Comparison of ENCODE assay signal across 1 cellular context in the genomic region with DNA sequence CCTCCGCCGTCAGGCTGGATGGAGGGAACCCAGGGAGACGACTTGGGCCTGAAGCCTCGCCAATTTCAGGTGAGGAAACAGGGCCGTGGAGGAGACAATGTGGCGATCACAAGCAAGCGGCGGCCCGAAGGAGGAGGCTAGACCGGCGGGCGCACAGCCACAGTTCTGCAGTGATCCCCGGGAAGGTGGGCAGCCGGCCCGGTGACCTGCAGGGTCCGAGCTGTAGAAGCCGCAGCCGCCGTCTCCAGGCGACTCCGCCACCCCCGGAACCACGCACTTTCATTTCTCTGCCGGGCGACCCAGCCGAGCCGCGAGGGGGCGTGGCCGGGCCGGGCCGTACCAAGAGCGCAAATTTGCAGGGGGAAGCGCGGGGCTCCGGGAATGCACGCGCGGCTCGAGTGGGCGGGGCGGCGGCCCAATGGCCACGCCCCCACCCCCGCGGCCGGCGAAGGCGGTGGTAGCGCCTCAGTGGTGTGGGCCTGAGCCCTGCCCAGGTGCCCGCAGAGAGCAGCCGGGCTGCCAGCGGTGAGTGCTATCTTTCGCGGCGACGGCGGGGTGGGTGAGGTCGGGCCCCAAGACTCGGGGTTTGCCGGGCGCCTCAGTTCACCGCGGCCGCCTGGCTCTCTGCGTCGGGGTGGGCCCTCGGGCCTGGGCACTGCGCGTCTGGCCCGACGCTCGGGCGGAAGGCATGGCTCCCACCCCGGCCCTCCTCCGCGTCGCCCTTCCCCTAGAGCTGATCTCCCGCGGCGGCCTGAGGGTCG.
TF ChIP-seq lines count a peak whose summit lies in the region.

POR (plus strand) TSS at position 501 of the 761 bp plus-strand sequence. CDS start 38,847 bp downstream, outside the sequence.

TF ChIP-seq in K562, 482 proteins besides CTCF, POLR2A, EP300 and RAD21 (continued from another document and continues in another):
- TF ChIP-seq, protein P1, sequence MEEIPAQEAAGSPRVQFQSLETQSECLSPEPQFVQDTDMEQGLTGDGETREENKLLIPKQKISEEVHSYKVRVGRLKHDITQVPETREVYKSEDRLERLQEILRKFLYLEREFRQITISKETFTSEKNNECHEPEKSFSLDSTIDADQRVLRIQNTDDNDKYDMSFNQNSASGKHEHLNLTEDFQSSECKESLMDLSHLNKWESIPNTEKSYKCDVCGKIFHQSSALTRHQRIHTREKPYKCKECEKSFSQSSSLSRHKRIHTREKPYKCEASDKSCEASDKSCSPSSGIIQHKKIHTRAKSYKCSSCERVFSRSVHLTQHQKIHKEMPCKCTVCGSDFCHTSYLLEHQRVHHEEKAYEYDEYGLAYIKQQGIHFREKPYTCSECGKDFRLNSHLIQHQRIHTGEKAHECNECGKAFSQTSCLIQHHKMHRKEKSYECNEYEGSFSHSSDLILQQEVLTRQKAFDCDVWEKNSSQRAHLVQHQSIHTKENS (CRISPR knock-in tag; IDR thresholded peaks at IDR 0.05) = no peak
- peak; percentile 100 for TF ChIP-seq GATAD2B (IDR thresholded peaks at IDR 0.05; ENCODE audit: borderline replicate concordance)
- peak; percentile 77 for TF ChIP-seq ZNF583 (CRISPR knock-in tag; IDR thresholded peaks at IDR 0.05)
- no peak for TF ChIP-seq SETDB1 (IDR thresholded peaks at IDR 0.05; ENCODE audit: low read length)
- no peak for TF ChIP-seq ZNF584 (CRISPR knock-in tag; IDR thresholded peaks at IDR 0.05; ENCODE audit: low read depth)
- no peak for TF ChIP-seq SREBF2 (CRISPR knock-in tag; IDR thresholded peaks at IDR 0.05)
- no peak; the same call in 1 of the 2 replicates for TF ChIP-seq E2F5 (CRISPR knock-in tag; IDR thresholded peaks at IDR 0.05)
- TF ChIP-seq RFX5 (IDR thresholded peaks at IDR 0.05; ENCODE audit: low read depth, low read length) = no peak; the same call in 1 of the 2 replicates
- TF ChIP-seq, protein P2, sequence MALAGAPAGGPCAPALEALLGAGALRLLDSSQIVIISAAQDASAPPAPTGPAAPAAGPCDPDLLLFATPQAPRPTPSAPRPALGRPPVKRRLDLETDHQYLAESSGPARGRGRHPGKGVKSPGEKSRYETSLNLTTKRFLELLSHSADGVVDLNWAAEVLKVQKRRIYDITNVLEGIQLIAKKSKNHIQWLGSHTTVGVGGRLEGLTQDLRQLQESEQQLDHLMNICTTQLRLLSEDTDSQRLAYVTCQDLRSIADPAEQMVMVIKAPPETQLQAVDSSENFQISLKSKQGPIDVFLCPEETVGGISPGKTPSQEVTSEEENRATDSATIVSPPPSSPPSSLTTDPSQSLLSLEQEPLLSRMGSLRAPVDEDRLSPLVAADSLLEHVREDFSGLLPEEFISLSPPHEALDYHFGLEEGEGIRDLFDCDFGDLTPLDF (CRISPR knock-in tag; IDR thresholded peaks at IDR 0.05) = peak; percentile 88
- 0 out of 2 replicates have a peak, but pooled peaks have one; percentile 29 for TF ChIP-seq NFRKB (IDR thresholded peaks at IDR 0.05; ENCODE audit: low read depth)
- TF ChIP-seq, protein P3, sequence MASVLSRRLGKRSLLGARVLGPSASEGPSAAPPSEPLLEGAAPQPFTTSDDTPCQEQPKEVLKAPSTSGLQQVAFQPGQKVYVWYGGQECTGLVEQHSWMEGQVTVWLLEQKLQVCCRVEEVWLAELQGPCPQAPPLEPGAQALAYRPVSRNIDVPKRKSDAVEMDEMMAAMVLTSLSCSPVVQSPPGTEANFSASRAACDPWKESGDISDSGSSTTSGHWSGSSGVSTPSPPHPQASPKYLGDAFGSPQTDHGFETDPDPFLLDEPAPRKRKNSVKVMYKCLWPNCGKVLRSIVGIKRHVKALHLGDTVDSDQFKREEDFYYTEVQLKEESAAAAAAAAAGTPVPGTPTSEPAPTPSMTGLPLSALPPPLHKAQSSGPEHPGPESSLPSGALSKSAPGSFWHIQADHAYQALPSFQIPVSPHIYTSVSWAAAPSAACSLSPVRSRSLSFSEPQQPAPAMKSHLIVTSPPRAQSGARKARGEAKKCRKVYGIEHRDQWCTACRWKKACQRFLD (CRISPR knock-in tag; IDR thresholded peaks at IDR 0.05) = no peak
- TF ChIP-seq MAFG (tag; conservative IDR thresholded peaks at IDR 0.05) = no peak
- no peak for TF ChIP-seq POLR3A (IDR thresholded peaks at IDR 0.05; ENCODE audit: borderline replicate concordance, extremely low read depth, insufficient read depth, insufficient read length)
- no peak for TF ChIP-seq ZNF780A (CRISPR knock-in tag; IDR thresholded peaks at IDR 0.05)
- TF ChIP-seq ZNF57 (CRISPR knock-in tag; IDR thresholded peaks at IDR 0.05) = no peak
- TF ChIP-seq ETV1 (tag; conservative IDR thresholded peaks at IDR 0.05; ENCODE audit: low read depth) = no peak
- TF ChIP-seq ZNF592 (IDR thresholded peaks at IDR 0.05) = no peak
- TF ChIP-seq SRSF9 (IDR thresholded peaks at IDR 0.05; ENCODE audit: borderline replicate concordance, low read depth, low read length) = no peak
- peak; percentile 84 for TF ChIP-seq CBX1 (IDR thresholded peaks at IDR 0.05; ENCODE audit: low read depth)
- TF ChIP-seq KHSRP (IDR thresholded peaks at IDR 0.05) = no peak
- TF ChIP-seq, protein P4, sequence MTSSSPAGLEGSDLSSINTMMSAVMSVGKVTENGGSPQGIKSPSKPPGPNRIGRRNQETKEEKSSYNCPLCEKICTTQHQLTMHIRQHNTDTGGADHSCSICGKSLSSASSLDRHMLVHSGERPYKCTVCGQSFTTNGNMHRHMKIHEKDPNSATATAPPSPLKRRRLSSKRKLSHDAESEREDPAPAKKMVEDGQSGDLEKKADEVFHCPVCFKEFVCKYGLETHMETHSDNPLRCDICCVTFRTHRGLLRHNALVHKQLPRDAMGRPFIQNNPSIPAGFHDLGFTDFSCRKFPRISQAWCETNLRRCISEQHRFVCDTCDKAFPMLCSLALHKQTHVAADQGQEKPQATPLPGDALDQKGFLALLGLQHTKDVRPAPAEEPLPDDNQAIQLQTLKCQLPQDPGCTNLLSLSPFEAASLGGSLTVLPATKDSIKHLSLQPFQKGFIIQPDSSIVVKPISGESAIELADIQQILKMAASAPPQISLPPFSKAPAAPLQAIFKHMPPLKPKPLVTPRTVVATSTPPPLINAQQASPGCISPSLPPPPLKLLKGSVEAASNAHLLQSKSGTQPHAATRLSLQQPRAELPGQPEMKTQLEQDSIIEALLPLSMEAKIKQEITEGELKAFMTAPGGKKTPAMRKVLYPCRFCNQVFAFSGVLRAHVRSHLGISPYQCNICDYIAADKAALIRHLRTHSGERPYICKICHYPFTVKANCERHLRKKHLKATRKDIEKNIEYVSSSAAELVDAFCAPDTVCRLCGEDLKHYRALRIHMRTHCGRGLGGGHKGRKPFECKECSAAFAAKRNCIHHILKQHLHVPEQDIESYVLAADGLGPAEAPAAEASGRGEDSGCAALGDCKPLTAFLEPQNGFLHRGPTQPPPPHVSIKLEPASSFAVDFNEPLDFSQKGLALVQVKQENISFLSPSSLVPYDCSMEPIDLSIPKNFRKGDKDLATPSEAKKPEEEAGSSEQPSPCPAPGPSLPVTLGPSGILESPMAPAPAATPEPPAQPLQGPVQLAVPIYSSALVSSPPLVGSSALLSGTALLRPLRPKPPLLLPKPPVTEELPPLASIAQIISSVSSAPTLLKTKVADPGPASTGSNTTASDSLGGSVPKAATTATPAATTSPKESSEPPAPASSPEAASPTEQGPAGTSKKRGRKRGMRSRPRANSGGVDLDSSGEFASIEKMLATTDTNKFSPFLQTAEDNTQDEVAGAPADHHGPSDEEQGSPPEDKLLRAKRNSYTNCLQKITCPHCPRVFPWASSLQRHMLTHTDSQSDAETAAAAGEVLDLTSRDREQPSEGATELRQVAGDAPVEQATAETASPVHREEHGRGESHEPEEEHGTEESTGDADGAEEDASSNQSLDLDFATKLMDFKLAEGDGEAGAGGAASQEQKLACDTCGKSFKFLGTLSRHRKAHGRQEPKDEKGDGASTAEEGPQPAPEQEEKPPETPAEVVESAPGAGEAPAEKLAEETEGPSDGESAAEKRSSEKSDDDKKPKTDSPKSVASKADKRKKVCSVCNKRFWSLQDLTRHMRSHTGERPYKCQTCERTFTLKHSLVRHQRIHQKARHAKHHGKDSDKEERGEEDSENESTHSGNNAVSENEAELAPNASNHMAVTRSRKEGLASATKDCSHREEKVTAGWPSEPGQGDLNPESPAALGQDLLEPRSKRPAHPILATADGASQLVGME (CRISPR knock-in tag; IDR thresholded peaks at IDR 0.05) = peak; percentile 70
- no peak for TF ChIP-seq SRSF7 (optimal IDR thresholded peaks at IDR 0.05; ENCODE audit: low read depth, low read length)
- peak; percentile 39 for TF ChIP-seq ZNF830 (CRISPR knock-in tag; IDR thresholded peaks at IDR 0.05)
- TF ChIP-seq, protein P5, sequence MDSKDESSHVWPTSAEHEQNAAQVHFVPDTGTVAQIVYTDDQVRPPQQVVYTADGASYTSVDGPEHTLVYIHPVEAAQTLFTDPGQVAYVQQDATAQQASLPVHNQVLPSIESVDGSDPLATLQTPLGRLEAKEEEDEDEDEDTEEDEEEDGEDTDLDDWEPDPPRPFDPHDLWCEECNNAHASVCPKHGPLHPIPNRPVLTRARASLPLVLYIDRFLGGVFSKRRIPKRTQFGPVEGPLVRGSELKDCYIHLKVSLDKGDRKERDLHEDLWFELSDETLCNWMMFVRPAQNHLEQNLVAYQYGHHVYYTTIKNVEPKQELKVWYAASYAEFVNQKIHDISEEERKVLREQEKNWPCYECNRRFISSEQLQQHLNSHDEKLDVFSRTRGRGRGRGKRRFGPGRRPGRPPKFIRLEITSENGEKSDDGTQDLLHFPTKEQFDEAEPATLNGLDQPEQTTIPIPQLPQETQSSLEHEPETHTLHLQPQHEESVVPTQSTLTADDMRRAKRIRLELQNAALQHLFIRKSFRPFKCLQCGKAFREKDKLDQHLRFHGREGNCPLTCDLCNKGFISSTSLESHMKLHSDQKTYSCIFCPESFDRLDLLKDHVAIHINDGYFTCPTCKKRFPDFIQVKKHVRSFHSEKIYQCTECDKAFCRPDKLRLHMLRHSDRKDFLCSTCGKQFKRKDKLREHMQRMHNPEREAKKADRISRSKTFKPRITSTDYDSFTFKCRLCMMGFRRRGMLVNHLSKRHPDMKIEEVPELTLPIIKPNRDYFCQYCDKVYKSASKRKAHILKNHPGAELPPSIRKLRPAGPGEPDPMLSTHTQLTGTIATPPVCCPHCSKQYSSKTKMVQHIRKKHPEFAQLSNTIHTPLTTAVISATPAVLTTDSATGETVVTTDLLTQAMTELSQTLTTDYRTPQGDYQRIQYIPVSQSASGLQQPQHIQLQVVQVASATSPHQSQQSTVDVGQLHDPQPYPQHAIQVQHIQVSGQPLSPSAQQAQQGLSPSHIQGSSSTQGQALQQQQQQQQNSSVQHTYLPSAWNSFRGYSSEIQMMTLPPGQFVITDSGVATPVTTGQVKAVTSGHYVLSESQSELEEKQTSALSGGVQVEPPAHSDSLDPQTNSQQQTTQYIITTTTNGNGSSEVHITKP (IDR thresholded peaks at IDR 0.05; ENCODE audit: partially characterized antibody) = peak; percentile 100
- TF ChIP-seq HMBOX1 (IDR thresholded peaks at IDR 0.05) = no peak
- peak; percentile 53; the same call in 1 of the 2 replicates for TF ChIP-seq ELF1 (tag; IDR thresholded peaks at IDR 0.05)
- TF ChIP-seq SAP30 (IDR thresholded peaks at IDR 0.05; ENCODE audit: borderline replicate concordance, insufficient read depth, low read depth, low read length, poor library complexity, severe bottlenecking) = peak; percentile 65
- TF ChIP-seq XRCC5 (IDR thresholded peaks at IDR 0.05; ENCODE audit: low read depth, low read length) = peak; percentile 87
- 0 out of 2 replicates have a peak, but pooled peaks have one; percentile 24 for TF ChIP-seq NR1H2 (CRISPR knock-in tag; IDR thresholded peaks at IDR 0.05)
- no peak for TF ChIP-seq STAT5B (CRISPR knock-in tag; IDR thresholded peaks at IDR 0.05)
- peak; percentile 56; the same call in 1 of the 2 replicates for TF ChIP-seq ZBTB7A (IDR thresholded peaks at IDR 0.05; ENCODE audit: borderline replicate concordance, control insufficient read depth, low read depth, low read length)
- 0 out of 2 replicates have a peak, but pooled peaks have one; percentile 72 for TF ChIP-seq ZNF197 (CRISPR knock-in tag; IDR thresholded peaks at IDR 0.05; ENCODE audit: low read depth)
